Comparison of ENCODE assay signal across 1 cellular context in the genomic region with DNA sequence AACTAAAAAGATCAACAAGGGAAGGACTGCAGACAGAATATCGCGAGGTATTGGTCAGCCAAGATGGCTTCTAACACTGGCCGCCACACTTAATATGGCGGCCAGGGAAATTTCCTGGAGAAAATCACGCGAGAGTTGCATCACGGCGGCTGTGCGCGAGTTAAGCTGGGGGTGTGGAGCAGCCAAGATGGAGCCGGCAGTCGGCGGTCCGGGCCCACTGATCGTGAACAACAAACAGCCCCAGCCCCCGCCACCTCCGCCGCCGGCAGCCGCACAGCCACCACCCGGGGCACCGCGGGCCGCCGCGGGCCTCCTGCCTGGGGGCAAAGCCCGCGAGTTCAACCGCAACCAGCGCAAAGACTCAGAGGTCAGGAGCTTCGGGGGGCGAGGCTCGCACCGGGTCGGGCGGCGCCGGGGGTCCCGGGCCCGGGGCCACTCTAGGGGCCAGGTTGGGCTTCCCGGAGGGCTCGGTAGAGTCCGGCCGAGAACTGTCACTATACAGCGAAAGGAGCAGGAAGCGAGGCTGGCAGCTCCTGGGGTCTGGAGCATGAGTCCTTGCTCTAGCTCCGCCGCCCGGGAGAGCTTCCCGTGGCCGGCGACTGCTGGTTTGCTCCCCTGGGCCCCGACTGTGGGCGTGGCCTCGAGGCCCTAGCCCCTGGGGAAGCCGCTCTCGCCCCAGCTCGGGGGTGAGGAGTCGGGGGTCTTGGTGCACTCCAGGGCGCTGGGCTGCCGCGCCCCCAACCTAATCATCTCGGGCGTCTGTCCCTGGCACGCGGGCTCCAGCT.
TF ChIP-seq lines count a peak whose summit lies in the region.

A gene with protein sequence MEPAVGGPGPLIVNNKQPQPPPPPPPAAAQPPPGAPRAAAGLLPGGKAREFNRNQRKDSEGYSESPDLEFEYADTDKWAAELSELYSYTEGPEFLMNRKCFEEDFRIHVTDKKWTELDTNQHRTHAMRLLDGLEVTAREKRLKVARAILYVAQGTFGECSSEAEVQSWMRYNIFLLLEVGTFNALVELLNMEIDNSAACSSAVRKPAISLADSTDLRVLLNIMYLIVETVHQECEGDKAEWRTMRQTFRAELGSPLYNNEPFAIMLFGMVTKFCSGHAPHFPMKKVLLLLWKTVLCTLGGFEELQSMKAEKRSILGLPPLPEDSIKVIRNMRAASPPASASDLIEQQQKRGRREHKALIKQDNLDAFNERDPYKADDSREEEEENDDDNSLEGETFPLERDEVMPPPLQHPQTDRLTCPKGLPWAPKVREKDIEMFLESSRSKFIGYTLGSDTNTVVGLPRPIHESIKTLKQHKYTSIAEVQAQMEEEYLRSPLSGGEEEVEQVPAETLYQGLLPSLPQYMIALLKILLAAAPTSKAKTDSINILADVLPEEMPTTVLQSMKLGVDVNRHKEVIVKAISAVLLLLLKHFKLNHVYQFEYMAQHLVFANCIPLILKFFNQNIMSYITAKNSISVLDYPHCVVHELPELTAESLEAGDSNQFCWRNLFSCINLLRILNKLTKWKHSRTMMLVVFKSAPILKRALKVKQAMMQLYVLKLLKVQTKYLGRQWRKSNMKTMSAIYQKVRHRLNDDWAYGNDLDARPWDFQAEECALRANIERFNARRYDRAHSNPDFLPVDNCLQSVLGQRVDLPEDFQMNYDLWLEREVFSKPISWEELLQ (plus strand): TSS at position 174 of the 785 bp plus-strand sequence. CDS start 14 bp downstream, at position 188.

TF ChIP-seq in K562, 482 proteins besides CTCF, POLR2A, EP300 and RAD21 (continued from another document and continues in another):
- TF ChIP-seq BHLHE40 (IDR thresholded peaks at IDR 0.05; ENCODE audit: low read length) (no peak), SP2 (IDR thresholded peaks at IDR 0.05; ENCODE audit: extremely low read depth, low read depth, low read length, poor library complexity, severe bottlenecking) (no peak), MAFG (tag; conservative IDR thresholded peaks at IDR 0.05) (no peak), ILK (tag; IDR thresholded peaks at IDR 0.05; ENCODE audit: borderline replicate concordance, low read depth) (no peak), STAT5A (IDR thresholded peaks at IDR 0.05; ENCODE audit: borderline replicate concordance, low read length) (peak; percentile 30; the same call in 1 of the 2 replicates), HSF4 (CRISPR knock-in tag; IDR thresholded peaks at IDR 0.05; ENCODE audit: borderline replicate concordance) (no peak), SAFB (IDR thresholded peaks at IDR 0.05; ENCODE audit: borderline replicate concordance, low read depth, low read length) (no peak), ZC3H8 (IDR thresholded peaks at IDR 0.05) (no peak), STAT5B (CRISPR knock-in tag; IDR thresholded peaks at IDR 0.05) (no peak), ADNP (tag; IDR thresholded peaks at IDR 0.05) (no peak), NRF1 (conservative IDR thresholded peaks at IDR 0.05 in 1 of 2, IDR thresholded peaks at IDR 0.05 in 1 of 2) (peak; percentile 75 to 79), SAP30 (IDR thresholded peaks at IDR 0.05; ENCODE audit: borderline replicate concordance, insufficient read depth, low read depth, low read length, poor library complexity, severe bottlenecking) (peak; percentile 82), MBD2 (IDR thresholded peaks at IDR 0.05; ENCODE audit: borderline replicate concordance, low read depth) (peak; percentile 86), RBM14 (IDR thresholded peaks at IDR 0.05; ENCODE audit: borderline replicate concordance, insufficient read depth, low read depth, low read length) (peak; percentile 86; the same call in 1 of the 2 replicates), ZNF696 (CRISPR knock-in tag; conservative IDR thresholded peaks at IDR 0.05) (no peak), CBFA2T2 (conservative IDR thresholded peaks at IDR 0.05) (no peak), SMAD1 (IDR thresholded peaks at IDR 0.05; ENCODE audit: low read depth, low read length, partially characterized antibody) (no peak), ZKSCAN1 (IDR thresholded peaks at IDR 0.05; ENCODE audit: low read depth, low read length) (no peak), MECOM (CRISPR knock-in tag; IDR thresholded peaks at IDR 0.05) (no peak), TEAD4 (IDR thresholded peaks at IDR 0.05; ENCODE audit: low read length) (peak; percentile 46; the same call in 1 of the 2 replicates), TEAD4 (CRISPR knock-in tag; IDR thresholded peaks at IDR 0.05; ENCODE audit: borderline replicate concordance) (no peak), CBX3 (IDR thresholded peaks at IDR 0.05; ENCODE audit: borderline replicate concordance in 1 of 2, low read length in 2 of 2) (peak in 1 of 2 experiments; percentile 59; a peak in 1 of 3 replicates), CHD1 (IDR thresholded peaks at IDR 0.05; ENCODE audit: low read length) (peak; percentile 66), DPF2 (IDR thresholded peaks at IDR 0.05) (no peak), BMI1 (IDR thresholded peaks at IDR 0.05; ENCODE audit: low read length) (no peak), ZNF175 (CRISPR knock-in tag; IDR thresholded peaks at IDR 0.05; ENCODE audit: low read depth) (peak; percentile 94), HNRNPL (IDR thresholded peaks at IDR 0.05; ENCODE audit: low read depth, low read length) (no peak), ZNF354B (CRISPR knock-in tag; IDR thresholded peaks at IDR 0.05) (no peak), MED1 (CRISPR knock-in tag; IDR thresholded peaks at IDR 0.05; ENCODE audit: borderline replicate concordance) (no peak), MXI1 (IDR thresholded peaks at IDR 0.05; ENCODE audit: low read depth, low read length) (peak; percentile 93), KDM5B (IDR thresholded peaks at IDR 0.05; ENCODE audit: insufficient replicate concordance, low read depth, low read length) (peak; percentile 80), RFX1 (IDR thresholded peaks at IDR 0.05) (no peak), GATA2 (CRISPR knock-in tag; IDR thresholded peaks at IDR 0.05) (no peak), PRPF4 (IDR thresholded peaks at IDR 0.05; ENCODE audit: insufficient read depth, low read depth, low read length, poor library complexity, severe bottlenecking) (no peak), ETV5 (CRISPR knock-in tag; IDR thresholded peaks at IDR 0.05; ENCODE audit: low read depth) (no peak), TSC22D4 (tag; IDR thresholded peaks at IDR 0.05) (no peak), MCM5 (IDR thresholded peaks at IDR 0.05; ENCODE audit: low read depth) (no peak), PTRF (tag; IDR thresholded peaks at IDR 0.05) (no peak), ZBED1 (IDR thresholded peaks at IDR 0.05) (no peak), ZNF79 (CRISPR knock-in tag; IDR thresholded peaks at IDR 0.05; ENCODE audit: low read depth) (no peak), SP1 (CRISPR knock-in tag; IDR thresholded peaks at IDR 0.05) (no peak), ZNF384 (IDR thresholded peaks at IDR 0.05; ENCODE audit: low read depth, low read length) (no peak), ZEB2 (IDR thresholded peaks at IDR 0.05) (no peak), WHSC1 (IDR thresholded peaks at IDR 0.05; ENCODE audit: low read length) (no peak), ZNF140 (CRISPR knock-in tag; IDR thresholded peaks at IDR 0.05) (no peak)
- TF ChIP-seq, protein P1, sequence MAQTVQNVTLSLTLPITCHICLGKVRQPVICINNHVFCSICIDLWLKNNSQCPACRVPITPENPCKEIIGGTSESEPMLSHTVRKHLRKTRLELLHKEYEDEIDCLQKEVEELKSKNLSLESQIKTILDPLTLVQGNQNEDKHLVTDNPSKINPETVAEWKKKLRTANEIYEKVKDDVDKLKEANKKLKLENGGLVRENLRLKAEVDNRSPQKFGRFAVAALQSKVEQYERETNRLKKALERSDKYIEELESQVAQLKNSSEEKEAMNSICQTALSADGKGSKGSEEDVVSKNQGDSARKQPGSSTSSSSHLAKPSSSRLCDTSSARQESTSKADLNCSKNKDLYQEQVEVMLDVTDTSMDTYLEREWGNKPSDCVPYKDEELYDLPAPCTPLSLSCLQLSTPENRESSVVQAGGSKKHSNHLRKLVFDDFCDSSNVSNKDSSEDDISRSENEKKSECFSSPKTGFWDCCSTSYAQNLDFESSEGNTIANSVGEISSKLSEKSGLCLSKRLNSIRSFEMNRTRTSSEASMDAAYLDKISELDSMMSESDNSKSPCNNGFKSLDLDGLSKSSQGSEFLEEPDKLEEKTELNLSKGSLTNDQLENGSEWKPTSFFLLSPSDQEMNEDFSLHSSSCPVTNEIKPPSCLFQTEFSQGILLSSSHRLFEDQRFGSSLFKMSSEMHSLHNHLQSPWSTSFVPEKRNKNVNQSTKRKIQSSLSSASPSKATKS (CRISPR knock-in tag; IDR thresholded peaks at IDR 0.05), result no peak
- TF ChIP-seq, protein P2, sequence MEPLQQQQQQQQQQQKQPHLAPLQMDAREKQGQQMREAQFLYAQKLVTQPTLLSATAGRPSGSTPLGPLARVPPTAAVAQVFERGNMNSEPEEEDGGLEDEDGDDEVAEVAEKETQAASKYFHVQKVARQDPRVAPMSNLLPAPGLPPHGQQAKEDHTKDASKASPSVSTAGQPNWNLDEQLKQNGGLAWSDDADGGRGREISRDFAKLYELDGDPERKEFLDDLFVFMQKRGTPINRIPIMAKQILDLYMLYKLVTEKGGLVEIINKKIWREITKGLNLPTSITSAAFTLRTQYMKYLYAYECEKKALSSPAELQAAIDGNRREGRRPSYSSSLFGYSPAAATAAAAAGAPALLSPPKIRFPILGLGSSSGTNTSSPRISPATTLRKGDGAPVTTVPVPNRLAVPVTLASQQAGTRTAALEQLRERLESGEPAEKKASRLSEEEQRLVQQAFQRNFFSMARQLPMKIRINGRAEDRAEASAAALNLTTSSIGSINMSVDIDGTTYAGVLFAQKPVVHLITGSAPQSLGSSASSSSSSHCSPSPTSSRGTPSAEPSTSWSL (CRISPR knock-in tag; IDR thresholded peaks at IDR 0.05; ENCODE audit: borderline replicate concordance), result no peak
- TF ChIP-seq, protein P3, sequence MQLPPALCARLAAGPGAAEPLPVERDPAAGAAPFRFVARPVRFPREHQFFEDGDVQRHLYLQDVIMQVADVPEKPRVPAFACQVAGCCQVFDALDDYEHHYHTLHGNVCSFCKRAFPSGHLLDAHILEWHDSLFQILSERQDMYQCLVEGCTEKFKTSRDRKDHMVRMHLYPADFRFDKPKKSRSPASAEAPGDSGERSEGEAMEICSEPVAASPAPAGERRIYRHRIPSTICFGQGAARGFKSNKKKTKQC (CRISPR knock-in tag; IDR thresholded peaks at IDR 0.05), result peak; percentile 39
- TF ChIP-seq, protein P4, sequence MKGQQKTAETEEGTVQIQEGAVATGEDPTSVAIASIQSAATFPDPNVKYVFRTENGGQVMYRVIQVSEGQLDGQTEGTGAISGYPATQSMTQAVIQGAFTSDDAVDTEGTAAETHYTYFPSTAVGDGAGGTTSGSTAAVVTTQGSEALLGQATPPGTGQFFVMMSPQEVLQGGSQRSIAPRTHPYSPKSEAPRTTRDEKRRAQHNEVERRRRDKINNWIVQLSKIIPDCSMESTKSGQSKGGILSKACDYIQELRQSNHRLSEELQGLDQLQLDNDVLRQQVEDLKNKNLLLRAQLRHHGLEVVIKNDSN (CRISPR knock-in tag; IDR thresholded peaks at IDR 0.05), result no peak
- TF ChIP-seq, protein P5, sequence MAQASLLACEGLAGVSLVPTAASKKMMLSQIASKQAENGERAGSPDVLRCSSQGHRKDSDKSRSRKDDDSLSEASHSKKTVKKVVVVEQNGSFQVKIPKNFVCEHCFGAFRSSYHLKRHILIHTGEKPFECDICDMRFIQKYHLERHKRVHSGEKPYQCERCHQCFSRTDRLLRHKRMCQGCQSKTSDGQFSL (CRISPR knock-in tag; IDR thresholded peaks at IDR 0.05), result peak; percentile 56; the same call in 1 of the 2 replicates
- TF ChIP-seq, protein P5 (tag; IDR thresholded peaks at IDR 0.05), result peak in 1 of 2 experiments; percentile 71; a peak in 1 of 4 replicates
- TF ChIP-seq, protein P6, sequence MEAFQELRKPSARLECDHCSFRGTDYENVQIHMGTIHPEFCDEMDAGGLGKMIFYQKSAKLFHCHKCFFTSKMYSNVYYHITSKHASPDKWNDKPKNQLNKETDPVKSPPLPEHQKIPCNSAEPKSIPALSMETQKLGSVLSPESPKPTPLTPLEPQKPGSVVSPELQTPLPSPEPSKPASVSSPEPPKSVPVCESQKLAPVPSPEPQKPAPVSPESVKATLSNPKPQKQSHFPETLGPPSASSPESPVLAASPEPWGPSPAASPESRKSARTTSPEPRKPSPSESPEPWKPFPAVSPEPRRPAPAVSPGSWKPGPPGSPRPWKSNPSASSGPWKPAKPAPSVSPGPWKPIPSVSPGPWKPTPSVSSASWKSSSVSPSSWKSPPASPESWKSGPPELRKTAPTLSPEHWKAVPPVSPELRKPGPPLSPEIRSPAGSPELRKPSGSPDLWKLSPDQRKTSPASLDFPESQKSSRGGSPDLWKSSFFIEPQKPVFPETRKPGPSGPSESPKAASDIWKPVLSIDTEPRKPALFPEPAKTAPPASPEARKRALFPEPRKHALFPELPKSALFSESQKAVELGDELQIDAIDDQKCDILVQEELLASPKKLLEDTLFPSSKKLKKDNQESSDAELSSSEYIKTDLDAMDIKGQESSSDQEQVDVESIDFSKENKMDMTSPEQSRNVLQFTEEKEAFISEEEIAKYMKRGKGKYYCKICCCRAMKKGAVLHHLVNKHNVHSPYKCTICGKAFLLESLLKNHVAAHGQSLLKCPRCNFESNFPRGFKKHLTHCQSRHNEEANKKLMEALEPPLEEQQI (IDR thresholded peaks at IDR 0.05), result no peak
- TF ChIP-seq, protein P7, sequence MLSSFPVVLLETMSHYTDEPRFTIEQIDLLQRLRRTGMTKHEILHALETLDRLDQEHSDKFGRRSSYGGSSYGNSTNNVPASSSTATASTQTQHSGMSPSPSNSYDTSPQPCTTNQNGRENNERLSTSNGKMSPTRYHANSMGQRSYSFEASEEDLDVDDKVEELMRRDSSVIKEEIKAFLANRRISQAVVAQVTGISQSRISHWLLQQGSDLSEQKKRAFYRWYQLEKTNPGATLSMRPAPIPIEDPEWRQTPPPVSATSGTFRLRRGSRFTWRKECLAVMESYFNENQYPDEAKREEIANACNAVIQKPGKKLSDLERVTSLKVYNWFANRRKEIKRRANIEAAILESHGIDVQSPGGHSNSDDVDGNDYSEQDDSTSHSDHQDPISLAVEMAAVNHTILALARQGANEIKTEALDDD (IDR thresholded peaks at IDR 0.05), result peak; percentile 88
- TF ChIP-seq, protein P8, sequence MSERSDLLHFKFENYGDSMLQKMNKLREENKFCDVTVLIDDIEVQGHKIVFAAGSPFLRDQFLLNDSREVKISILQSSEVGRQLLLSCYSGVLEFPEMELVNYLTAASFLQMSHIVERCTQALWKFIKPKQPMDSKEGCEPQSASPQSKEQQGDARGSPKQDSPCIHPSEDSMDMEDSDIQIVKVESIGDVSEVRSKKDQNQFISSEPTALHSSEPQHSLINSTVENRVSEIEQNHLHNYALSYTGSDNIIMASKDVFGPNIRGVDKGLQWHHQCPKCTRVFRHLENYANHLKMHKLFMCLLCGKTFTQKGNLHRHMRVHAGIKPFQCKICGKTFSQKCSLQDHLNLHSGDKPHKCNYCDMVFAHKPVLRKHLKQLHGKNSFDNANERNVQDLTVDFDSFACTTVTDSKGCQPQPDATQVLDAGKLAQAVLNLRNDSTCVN (CRISPR knock-in tag; IDR thresholded peaks at IDR 0.05), result no peak
- TF ChIP-seq, protein P9, sequence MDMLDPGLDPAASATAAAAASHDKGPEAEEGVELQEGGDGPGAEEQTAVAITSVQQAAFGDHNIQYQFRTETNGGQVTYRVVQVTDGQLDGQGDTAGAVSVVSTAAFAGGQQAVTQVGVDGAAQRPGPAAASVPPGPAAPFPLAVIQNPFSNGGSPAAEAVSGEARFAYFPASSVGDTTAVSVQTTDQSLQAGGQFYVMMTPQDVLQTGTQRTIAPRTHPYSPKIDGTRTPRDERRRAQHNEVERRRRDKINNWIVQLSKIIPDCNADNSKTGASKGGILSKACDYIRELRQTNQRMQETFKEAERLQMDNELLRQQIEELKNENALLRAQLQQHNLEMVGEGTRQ (CRISPR knock-in tag; IDR thresholded peaks at IDR 0.05), result no peak
